12 cellular contexts compared by ENCODE assay signal in the genomic region with DNA sequence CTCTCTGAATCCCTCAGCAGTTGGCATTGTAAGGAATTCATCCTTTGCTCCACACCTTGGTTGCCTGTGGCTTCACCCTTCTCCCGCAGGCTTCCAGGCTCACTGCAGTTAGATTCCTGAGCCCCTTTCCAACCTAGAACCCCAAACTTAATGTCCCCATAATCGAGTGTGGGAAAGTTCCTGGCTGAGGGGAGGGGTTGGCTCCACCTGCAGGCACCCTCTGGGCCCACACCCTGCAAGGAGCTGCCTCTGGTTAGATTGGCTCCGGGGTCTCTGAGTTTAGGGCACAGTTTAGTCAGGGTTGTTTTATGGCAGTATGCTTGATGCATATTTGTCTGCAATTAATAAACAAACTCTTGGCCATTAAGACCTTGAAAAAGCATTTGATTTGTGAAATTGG.
A peak's percentile ranks its signal among the peaks of the same experiment; 100 is the strongest.
DNase-seq lines count a peak whose midpoint lies in the region; ATAC-seq and TF ChIP-seq lines count a peak whose summit lies in the region.
"Had no signal": no experiment of that assay in that cellular context is flagged by ENCODE, and none has a peak within 500 bp of the region (broad histone marks: within the 10 kb centered on the region; RNA-seq: fewer than 3 reads in every experiment).

No MANE protein-coding gene starts in this region.

- H4K20me1 ChIP-seq in PC-9 (ENCODE audit: insufficient read depth): no peaks in the 10 kb centered on the region; the same call in none of the 2 replicates

- no peak overlapping the region for H3K27ac ChIP-seq in left ventricle myocardium inferior (replicated peaks)
- no peak overlapping the region for H3K27ac ChIP-seq in PC-9

- BruUV-seq in PC-9 (replicated peaks; lab: Mats Ljungman, UMichigan): no TSS peak

- CTCF ChIA-PET in PC-9 (lab: Charles Lee): no interaction called here

- TF ChIP-seq CTCF in left ventricle myocardium inferior (IDR thresholded peaks at IDR 0.05; ENCODE audit: borderline replicate concordance): peak; percentile 37
- peak; percentile 40; the same call in 1 of the 2 replicates for TF ChIP-seq CTCF in PC-9 (conservative IDR thresholded peaks at IDR 0.05)
- peak; percentile 36 for TF ChIP-seq CTCF in fibroblast of mammary gland (conservative IDR thresholded peaks at IDR 0.05; ENCODE audit: control insufficient read depth, insufficient read depth, low read depth, low read length)

- H3K4me3 ChIP-seq in left ventricle myocardium inferior (no peak overlapping the region), PC-9 (no peak overlapping the region), fibroblast of mammary gland (ENCODE audit: control insufficient read depth, low read depth, low read length) (no peak overlapping the region)

- H3K9me2 ChIP-seq in PC-9 (ENCODE audit: insufficient read depth): no peaks in the 10 kb centered on the region

- POLR2A ChIA-PET in PC-9 (lab: Charles Lee; ENCODE audit: unreplicated experiment): no interaction called here

- no peaks in the 10 kb centered on the region for H3K79me2 ChIP-seq in PC-9 (ENCODE audit: low read depth)

- H3K36me3 ChIP-seq in left ventricle myocardium inferior (no peaks in the 10 kb centered on the region), PC-9 (ENCODE audit: low read depth) (peaks cover 17% of the 10 kb centered on the region)

- peaks cover 16% of the 10 kb centered on the region for H3K4me1 ChIP-seq in left ventricle myocardium inferior
- H3K4me1 ChIP-seq in PC-9 (replicated peaks; ENCODE audit: insufficient read depth): no peaks in the 10 kb centered on the region

- intact Hi-C loops in left ventricle myocardium inferior (cut with micrococcal nuclease): no loop called here
- intact Hi-C loops in left ventricle myocardium superior (cut with micrococcal nuclease): no loop called here
- intact Hi-C loops in PC-9 (cut with micrococcal nuclease; ENCODE audit: unreplicated experiment): no loop called here
- intact Hi-C loops in cardiac septum (cut with DNase I): no loop called here

- H3K9me3 ChIP-seq in left ventricle myocardium inferior (replicated peaks) (no peaks in the 10 kb centered on the region), PC-9 (ENCODE audit: insufficient read depth, low read depth) (no peaks in the 10 kb centered on the region)

- no peak overlapping the region for H2AFZ ChIP-seq in PC-9

- no peak for ATAC-seq in left ventricle myocardium superior
- ATAC-seq: activated T-helper 17 cell treated with anti-CD3 and anti-CD28 coated beads, Interleukin-2, amount 50 U/mL, for 72 hours; sciatic nerve had no signal

- H3K4me2 ChIP-seq in PC-9: no peak overlapping the region

- H3K27me3 ChIP-seq in left ventricle myocardium inferior (ENCODE audit: low read depth) (no peaks in the 10 kb centered on the region), PC-9 (ENCODE audit: insufficient read depth, low read depth) (no peaks in the 10 kb centered on the region)

- H3F3A ChIP-seq in PC-9 (ENCODE audit: insufficient read depth, low read depth): peaks cover under 1% of the 10 kb centered on the region; the same call in 1 of the 2 replicates

- DNase-seq in left ventricle myocardium inferior: no peak
- DNase-seq in left ventricle myocardium superior: no peak
- no peak for DNase-seq in PC-9
- DNase-seq in fibroblast of mammary gland (ENCODE audit: low read depth): no peak
- DNase-seq in NOMO-1 (lab: John Stamatoyannopoulos, UW; ENCODE audit: unreplicated experiment in 2 of 2): no peak
- no peak for DNase-seq in cardiac septum (ENCODE audit: low spot score)
- DNase-seq in NCI-H2107 (lab: John Stamatoyannopoulos, UW): no peak
- no peak for DNase-seq in activated CD4-positive, alpha-beta T cell treated with anti-CD3 and anti-CD28 coated beads, Interleukin-2, amount 50 U/mL, for 48 hours
- DNase-seq: AML-193, midbrain had no signal
